In genomic region chr1:180271640-180272255, GRCh38 we compare ENCODE assay signal across 30 cellular contexts. TPM values are rescaled to one million over a fixed set of nuclear protein-coding genes. Genes with fewer than 3 reads are reported as not detected.
DNase-seq lines count a peak whose midpoint lies in the region; ATAC-seq, FAIRE-seq and TF ChIP-seq lines count a peak whose summit lies in the region.
"Had no signal": no experiment of that assay in that cellular context is flagged by ENCODE, and none has a peak within 500 bp of the region (broad histone marks: within the 10 kb centered on the region; RNA-seq: fewer than 3 reads in every experiment).

No MANE protein-coding gene starts in this region.

- no peak overlapping the region; a peak in 1 of 7 replicates for H3K9ac ChIP-seq in H1 (replicated peaks in 1 of 4; ENCODE audit: extremely low read depth in 1 of 4, low read depth in 3 of 4, low read length in 3 of 4)
- H3K9ac ChIP-seq: KMS-11 had no signal

- intact Hi-C loops in transverse colon (cut with DNase I; ENCODE audit: low total_unique reads) = no loop called here
- intact Hi-C loops in Calu3 (cut with micrococcal nuclease; ENCODE audit: unreplicated experiment) = loop anchor here (5.0 kb wide), 1 partner anchor 146 kb away; no protein-coding TSS in a partner anchor

- no peak overlapping the region for H2AK5ac ChIP-seq in H1 (ENCODE audit: low read depth, low read length)

- no peak overlapping the region for H4K91ac ChIP-seq in H1 (replicated peaks; ENCODE audit: insufficient read length, low read length)

- no peak overlapping the region for H2BK120ac ChIP-seq in H1 (replicated peaks; ENCODE audit: low read depth, low read length)

- H2BK20ac ChIP-seq in H1 (ENCODE audit: low read length) = no peak overlapping the region

- TF ChIP-seq EP300 in H1 (IDR thresholded peaks at IDR 0.05; ENCODE audit: borderline replicate concordance in 1 of 2, low read depth in 2 of 2, low read length in 2 of 2) (no peak), transverse colon (IDR thresholded peaks at IDR 0.05; ENCODE audit: low read depth) (no peak)

- H2BK5ac ChIP-seq in H1 (ENCODE audit: low read depth, low read length) = peak overlapping the region; percentile 68; the same call in 1 of the 2 replicates

- TF ChIP-seq POLR2A in H1 (IDR thresholded peaks at IDR 0.05; ENCODE audit: control extremely low read depth in 1 of 2, low read depth in 2 of 2, low read length in 2 of 2) (no peak), transverse colon (IDR thresholded peaks at IDR 0.05) (no peak)

- no peak for TF ChIP-seq RAD21 in H1 (IDR thresholded peaks at IDR 0.05 in 1 of 2, conservative IDR thresholded peaks at IDR 0.05 in 1 of 2; ENCODE audit: low read depth in 2 of 2, low read length in 2 of 2)

- H3K18ac ChIP-seq in H1 (ENCODE audit: extremely low read depth, low read length) = peak overlapping the region; percentile 9; the same call in 1 of the 2 replicates

- H3K4me3 ChIP-seq in H1 (ENCODE audit: extremely low read depth in 1 of 4, insufficient read depth in 2 of 4, low read depth in 3 of 4, low read length in 4 of 4) (no peak overlapping the region), transverse colon (no peak overlapping the region)
- H3K4me3 ChIP-seq: adrenal gland, left ventricle myocardium inferior, PC-9, upper lobe of left lung had no signal

- peak overlapping the region in 1 of 2 experiments; percentile 22; a peak in 1 of 4 replicates for H3K4me2 ChIP-seq in H1 (ENCODE audit: insufficient read depth in 1 of 2, low read depth in 2 of 2, low read length in 2 of 2)
- H3K4me2 ChIP-seq: KMS-11, PC-9 had no signal

- no peak overlapping the region for H3K23ac ChIP-seq in H1 (ENCODE audit: insufficient read length)

- no peak overlapping the region; the same call in 1 of the 2 replicates for H4K8ac ChIP-seq in H1 (ENCODE audit: extremely low read depth, insufficient read depth, low read length)

- peak overlapping the region; percentile 8 for H3K4ac ChIP-seq in H1 (replicated peaks; ENCODE audit: insufficient read length, low read depth, low read length)

- no peak for FAIRE-seq in H1 (lab: Jason Lieb, UNC)
- FAIRE-seq: H54, islet of Langerhans had no signal

- H3K4me1 ChIP-seq in H1 (replicated peaks in 1 of 4; ENCODE audit: control insufficient read depth in 3 of 4, insufficient read depth in 4 of 4, low read length in 3 of 4) (peaks cover 15 to 42% (median 29%) of the 10 kb centered on the region in 4 experiments), transverse colon (peaks cover 6 to 24% (median 20%) of the 10 kb centered on the region in 4 donors)
- H3K4me1 ChIP-seq: adrenal gland, left ventricle myocardium inferior had no signal

- 77% methylated on average over 12 of the region's 13 CpGs; no CpG with 5 or more reads in 1 of the 2 experiments for WGBS in H1 (ENCODE audit: extremely low coverage in 1 of 2, insufficient coverage in 1 of 2, insufficient read length in 1 of 2, insufficient replicate concordance in 2 of 2, low coverage in 1 of 2, low lambda C conversion rate in 2 of 2, missing lambda C conversion rate in 1 of 2), 2 experiments
- WGBS in transverse colon (ENCODE audit: low coverage in 1 of 2), 2 donors = 90 to 92% methylated on average over 2 to 13 of the region's 13 CpGs

- BruUV-seq in Calu3 (replicated peaks; lab: Mats Ljungman, UMichigan) = no TSS peak

- CTCF ChIA-PET in activated CD8-positive, alpha-beta memory T cell treated with anti-CD3 and anti-CD28 coated beads, Interleukin-2, amount 10 ng/mL, durations not matched to agents 7 days and 5 days (lab: Charles Lee) = no interaction called here
- CTCF ChIA-PET in RWPE1 (lab: Yijun Ruan, JAX) (no interaction called here), H1 (lab: Charles Lee; ENCODE audit: partially characterized antibody) (interaction anchor here (0.7 to 11.1 kb wide), 15 partner anchors 11 to 221 kb away, joined by 3 to 244 read pairs (median 6); no protein-coding TSS in a partner anchor), Calu3 (lab: Charles Lee) (no interaction called here)

- H3K4me1 Mint-ChIP-seq in activated CD8-positive, alpha-beta memory T cell treated with anti-CD3 and anti-CD28 coated beads, Interleukin-2, amount 10 ng/mL, durations not matched to agents 7 days and 5 days = no peaks in the 10 kb centered on the region
- peaks cover 13% of the 10 kb centered on the region for H3K4me1 Mint-ChIP-seq in Calu3 (ENCODE audit: low read depth, unreplicated experiment)
- H3K4me1 Mint-ChIP-seq: activated CD4-positive, alpha-beta T cell treated with anti-CD3 and anti-CD28 coated beads, Interleukin-2, amount 10 ng/mL, durations not matched to agents 24 days and 14 days had no signal

- no peaks in the 10 kb centered on the region for H4K20me1 ChIP-seq in H1 (replicated peaks in 1 of 2; ENCODE audit: control insufficient read depth in 1 of 2, insufficient read depth in 2 of 2, low read length in 2 of 2)

- no peaks in the 10 kb centered on the region for H3K27me3 Mint-ChIP-seq in activated CD8-positive, alpha-beta memory T cell treated with anti-CD3 and anti-CD28 coated beads, Interleukin-2, amount 10 ng/mL, durations not matched to agents 7 days and 5 days
- no peaks in the 10 kb centered on the region for H3K27me3 Mint-ChIP-seq in Calu3 (ENCODE audit: unreplicated experiment)
- H3K27me3 Mint-ChIP-seq: activated CD4-positive, alpha-beta T cell treated with anti-CD3 and anti-CD28 coated beads, Interleukin-2, amount 10 ng/mL, durations not matched to agents 24 days and 14 days; brain; naive B cell had no signal

- H3K79me1 ChIP-seq in H1 (ENCODE audit: low read depth, low read length) = no peaks in the 10 kb centered on the region

- peak overlapping the region; percentile 46 for H3K27ac ChIP-seq in RWPE1
- H3K27ac ChIP-seq in H1 (ENCODE audit: low read depth, low read length) = no peak overlapping the region
- H3K27ac ChIP-seq in transverse colon = peak overlapping the region; percentile 67 to 81 (median 73)
- H3K27ac ChIP-seq: 22Rv1, adrenal gland, epithelial cell of prostate, KMS-11, left ventricle myocardium inferior, PC-9, upper lobe of left lung, VCaP had no signal

- no peak overlapping the region for H2AFZ ChIP-seq in H1 (ENCODE audit: low read length)
- H2AFZ ChIP-seq: PC-9 had no signal

- H2BK12ac ChIP-seq in H1 (ENCODE audit: low read depth, low read length) = no peak overlapping the region

- no peaks in the 10 kb centered on the region for H3K36me3 Mint-ChIP-seq in activated CD8-positive, alpha-beta memory T cell treated with anti-CD3 and anti-CD28 coated beads, Interleukin-2, amount 10 ng/mL, durations not matched to agents 7 days and 5 days
- peaks cover 22% of the 10 kb centered on the region for H3K36me3 Mint-ChIP-seq in Calu3 (ENCODE audit: insufficient read depth, unreplicated experiment)

- POLR2A ChIA-PET in RWPE1 (lab: Yijun Ruan, JAX; ENCODE audit: low non-redundant PET) (no interaction called here), H1 (lab: Charles Lee; ENCODE audit: partially characterized antibody) (interaction anchor here (1.5 to 2.8 kb wide), 3 partner anchors 11 to 35 kb away, joined by 3 to 17 read pairs (median 14); no protein-coding TSS in a partner anchor)

- no peak overlapping the region for H3K56ac ChIP-seq in H1 (replicated peaks; ENCODE audit: insufficient read length, low read depth, low read length)

- TF ChIP-seq CTCF in RWPE1 (conservative IDR thresholded peaks at IDR 0.05; ENCODE audit: low read depth) = no peak
- TF ChIP-seq CTCF in H1 (IDR thresholded peaks at IDR 0.05; ENCODE audit: control extremely low read depth in 1 of 3, insufficient read depth in 1 of 3, low read depth in 1 of 3, low read length in 3 of 3) = no peak
- TF ChIP-seq CTCF in transverse colon (IDR thresholded peaks at IDR 0.05) = no peak
- TF ChIP-seq CTCF in Calu3 (IDR thresholded peaks at IDR 0.05; ENCODE audit: unreplicated experiment) = no peak

- H3K27me3 ChIP-seq in H1 (replicated peaks in 1 of 4; ENCODE audit: control insufficient read depth in 3 of 4, extremely low read depth in 1 of 4, insufficient read depth in 3 of 4, low read length in 3 of 4) (no peaks in the 10 kb centered on the region), transverse colon (no peaks in the 10 kb centered on the region)
- H3K27me3 ChIP-seq: adrenal gland, upper lobe of left lung had no signal

- no peak for ATAC-seq in activated CD8-positive, alpha-beta memory T cell treated with anti-CD3 and anti-CD28 coated beads, Interleukin-2, amount 10 ng/mL, durations not matched to agents 7 days and 5 days
- ATAC-seq: activated T-cell treated with anti-CD3 and anti-CD28 coated beads, Interleukin-2, amount 50 U/mL, for 4 hours had no signal

- H3K9me3 Mint-ChIP-seq in activated CD8-positive, alpha-beta memory T cell treated with anti-CD3 and anti-CD28 coated beads, Interleukin-2, amount 10 ng/mL, durations not matched to agents 7 days and 5 days (ENCODE audit: low read depth) = no peaks in the 10 kb centered on the region
- no peaks in the 10 kb centered on the region for H3K9me3 Mint-ChIP-seq in Calu3 (ENCODE audit: low read depth, unreplicated experiment)
- H3K9me3 Mint-ChIP-seq: activated CD4-positive, alpha-beta T cell treated with anti-CD3 and anti-CD28 coated beads, Interleukin-2, amount 10 ng/mL, durations not matched to agents 24 days and 14 days; activated T-cell treated with anti-CD3 and anti-CD28 coated beads, Interleukin-2, amount 50 U/mL, for 4 hours; brain; naive B cell had no signal

- H2BK15ac ChIP-seq in H1 (ENCODE audit: low read length) = peak overlapping the region; percentile 67

- no peak overlapping the region for H3K27ac Mint-ChIP-seq in activated CD8-positive, alpha-beta memory T cell treated with anti-CD3 and anti-CD28 coated beads, Interleukin-2, amount 10 ng/mL, durations not matched to agents 7 days and 5 days
- no peak overlapping the region for H3K27ac Mint-ChIP-seq in Calu3 (ENCODE audit: unreplicated experiment)
- H3K27ac Mint-ChIP-seq: activated CD4-positive, alpha-beta T cell treated with anti-CD3 and anti-CD28 coated beads, Interleukin-2, amount 10 ng/mL, durations not matched to agents 24 days and 14 days had no signal

- H3K14ac ChIP-seq in H1 (ENCODE audit: insufficient read length) = no peak overlapping the region

- H3K9me3 ChIP-seq in H1 (ENCODE audit: insufficient read depth in 2 of 2, low read depth in 1 of 2, low read length in 1 of 2) (peaks cover 4 to 10% of the 10 kb centered on the region in 2 experiments; a peak in 3 of 4 replicates), transverse colon (no peaks in the 10 kb centered on the region)
- H3K9me3 ChIP-seq: adrenal gland, left ventricle myocardium inferior, upper lobe of left lung had no signal

- H3K4me3 Mint-ChIP-seq in activated CD8-positive, alpha-beta memory T cell treated with anti-CD3 and anti-CD28 coated beads, Interleukin-2, amount 10 ng/mL, durations not matched to agents 7 days and 5 days = no peak overlapping the region
- no peak overlapping the region for H3K4me3 Mint-ChIP-seq in Calu3 (ENCODE audit: low read depth, unreplicated experiment)
- H3K4me3 Mint-ChIP-seq: activated CD4-positive, alpha-beta T cell treated with anti-CD3 and anti-CD28 coated beads, Interleukin-2, amount 10 ng/mL, durations not matched to agents 24 days and 14 days; activated T-cell treated with anti-CD3 and anti-CD28 coated beads, Interleukin-2, amount 50 U/mL, for 4 hours; brain; CD14-positive monocyte; naive B cell had no signal

- in situ Hi-C loops in transverse colon (cut with MboI; ENCODE audit: low pct_ligation_motif_present in 1 of 4, low pct_unique_long_range_greater_than_20kb in 1 of 4, low sequenced_read_pairs in 3 of 4) = loop anchor here in 2 of 4 donors (25.0 kb wide), 1 partner anchor 216 kb away; no protein-coding TSS in a partner anchor

- H3K79me2 ChIP-seq in H1 (ENCODE audit: control insufficient read depth in 1 of 2, insufficient read depth in 2 of 2, low read length in 2 of 2) = no peaks in the 10 kb centered on the region

- no peak overlapping the region for H4K5ac ChIP-seq in H1 (ENCODE audit: insufficient read length, low read depth, low read length)

- peak; percentile 33 for DNase-seq in activated CD8-positive, alpha-beta memory T cell treated with anti-CD3 and anti-CD28 coated beads, Interleukin-2, amount 10 ng/mL, durations not matched to agents 7 days and 5 days
- no peak for DNase-seq in activated CD8-positive, alpha-beta memory T cell treated with anti-CD3 and anti-CD28 coated beads for 24 hours
- DNase-seq in RWPE1 (ENCODE audit: low spot score) = no peak
- DNase-seq in H1 (ENCODE audit: low read depth in 1 of 2, low spot score in 2 of 2) = no peak
- DNase-seq in transverse colon = no peak
- DNase-seq in Calu3 = no peak
- no peak for DNase-seq in GM03348 (ENCODE audit: low spot score)
- DNase-seq in NCI-H69 (lab: John Stamatoyannopoulos, UW) = no peak
- DNase-seq: activated CD4-positive, alpha-beta T cell treated with anti-CD3 and anti-CD28 coated beads, Interleukin-2, amount 10 ng/mL, durations not matched to agents 24 days and 14 days; activated naive CD4-positive, alpha-beta T cell; activated T-cell treated with anti-CD3 and anti-CD28 coated beads, Interleukin-2, amount 50 U/mL, for 4 hours; effector CD4-positive, alpha-beta T cell; left ventricle myocardium inferior; naive B cell; NCI-H1436 treated with DMSO at 0.1 percent for 48 hours; NCI-H446; PC-9; SHP77; T-helper 9 cell; upper lobe of left lung had no signal

- H3K36me3 ChIP-seq in H1 (ENCODE audit: control insufficient read depth in 2 of 4, insufficient read depth in 4 of 4, low read length in 3 of 4) (peaks cover 0 to 15% (median 3%) of the 10 kb centered on the region in 4 experiments; a peak in 4 of 8 replicates), transverse colon (no peaks in the 10 kb centered on the region)
- H3K36me3 ChIP-seq: adrenal gland had no signal

- no peaks in the 10 kb centered on the region for H3K23me2 ChIP-seq in H1 (ENCODE audit: low read depth, low read length)

RNA-seq across cellular contexts. Expression of gene LHX4, which starts 41.7 kb away (rescaled TPM):
- total RNA-seq in activated CD8-positive, alpha-beta memory T cell treated with anti-CD3 and anti-CD28 coated beads, Interleukin-2, amount 10 ng/mL, durations not matched to agents 7 days and 5 days = not detected
- 4.9 and 5.7 TPM in 2 replicates for total RNA-seq in H1 (2021; fragmentation: NEBNext Ultra II Directional; extraction: Animal tissue kit (Norgen Biotek cat#: 25700))
- polyA plus RNA-seq in H1 (2011; rRNA removed) = 0.80 and 0.85 TPM in 2 replicates
- polyA plus RNA-seq in H1 (2011; cell fraction: cytosol; rRNA removed) = 1.6 TPM
- 3.3 TPM for polyA plus RNA-seq in H1 (2011; cell fraction: nucleus; rRNA removed)
- 1.7 to 3.9 TPM (median 2.8 TPM) in 4 replicates for polyA plus RNA-seq in H1 (2012, experiment 1 of 2)
- 1.1 TPM for polyA plus RNA-seq in H1 (2012, experiment 2 of 2)
- polyA plus RNA-seq in H1 (2013, experiment 1 of 2) = 1.1 TPM
- 0.96 TPM for polyA plus RNA-seq in H1 (2013, experiment 2 of 2)
- 2.1 and 3.0 TPM in 2 replicates for polyA minus RNA-seq in H1 (2011; rRNA and poly(A)+ RNA removed)
- 2.3 TPM for polyA minus RNA-seq in H1 (2011; cell fraction: cytosol; rRNA and poly(A)+ RNA removed)
- 3.0 TPM for polyA minus RNA-seq in H1 (2011; cell fraction: nucleus; rRNA and poly(A)+ RNA removed)
- 1 to 10 TPM in 1 of 4 donors, under 1 TPM in 1, not detected in 2; 0.48 to 1.2 TPM for total RNA-seq in transverse colon
- total RNA-seq in Calu3 (2022) = 0.05 and 0.19 TPM in 2 replicates
- total RNA-seq: activated CD4-positive, alpha-beta T cell treated with anti-CD3 and anti-CD28 coated beads, Interleukin-2, amount 10 ng/mL, durations not matched to agents 24 days and 14 days; adrenal gland; left ventricle myocardium inferior; skeletal muscle tissue had no signal
- polyA plus RNA-seq: adrenal gland, CD14-positive monocyte had no signal
